In genomic region chr16:82704369-82704768, GRCh38 we compare ENCODE assay signal across 17 cellular contexts.
DNase-seq lines count a peak whose midpoint lies in the region; ATAC-seq and TF ChIP-seq lines count a peak whose summit lies in the region.
"Had no signal": no experiment of that assay in that cellular context is flagged by ENCODE, and none has a peak within 500 bp of the region (broad histone marks: within the 10 kb centered on the region; RNA-seq: fewer than 3 reads in every experiment).

No MANE protein-coding gene starts in this region.

- H3K9me2 ChIP-seq in GM23338 (ENCODE audit: insufficient read depth): no peaks in the 10 kb centered on the region

- H3K27me3 ChIP-seq in BLaER1 treated with 17β-estradiol and CSF1 and Interleukin-3, amounts not matched to agents 10 nM and 100 nM: peaks cover 0 to 7% (median 0%) of the 10 kb centered on the region in 11 experiments; a peak in 2 of 22 replicates
- no peaks in the 10 kb centered on the region for H3K27me3 ChIP-seq in GM23338 (ENCODE audit: insufficient read depth)

- no peak overlapping the region for H3K27ac ChIP-seq in BLaER1 treated with 17β-estradiol and CSF1 and Interleukin-3, amounts not matched to agents 10 nM and 100 nM
- H3K27ac ChIP-seq in GM23338 (ENCODE audit: low read depth): no peak overlapping the region

- no peak for TF ChIP-seq CTCF in GM23338 (conservative IDR thresholded peaks at IDR 0.05; ENCODE audit: low read depth in 2 of 2)

- no peak overlapping the region for H3K4me3 Mint-ChIP-seq in GM23338
- H3K4me3 Mint-ChIP-seq: B cell; CD14-positive monocyte; CD8-positive, alpha-beta memory T cell; IgD-negative memory B cell had no signal

- H2AFZ ChIP-seq in GM23338: no peak overlapping the region

- no peak overlapping the region for H3K4me3 ChIP-seq in BLaER1 treated with 17β-estradiol and CSF1 and Interleukin-3, amounts not matched to agents 10 nM and 100 nM
- H3K4me3 ChIP-seq in GM23338: no peak overlapping the region

- H4K20me1 ChIP-seq in BLaER1 treated with 17β-estradiol and CSF1 and Interleukin-3, amounts not matched to agents 10 nM and 100 nM: no peaks in the 10 kb centered on the region
- H4K20me1 ChIP-seq in GM23338 (replicated peaks; ENCODE audit: insufficient read depth): no peaks in the 10 kb centered on the region

- peak overlapping the region in 8 of 11 experiments; percentile 58 to 83 (median 73); a peak in 17 of 22 replicates for H3K4me2 ChIP-seq in BLaER1 treated with 17β-estradiol and CSF1 and Interleukin-3, amounts not matched to agents 10 nM and 100 nM
- no peak overlapping the region for H3K4me2 ChIP-seq in GM23338

- peaks cover 45% of the 10 kb centered on the region for H3K4me1 Mint-ChIP-seq in GM23338
- H3K4me1 Mint-ChIP-seq: B cell, CD14-positive monocyte had no signal

- peaks cover 8% of the 10 kb centered on the region for H3K27me3 Mint-ChIP-seq in GM23338 (ENCODE audit: insufficient read depth, low read depth, poor library complexity)

- peaks cover 27 to 50% (median 44%) of the 10 kb centered on the region in 10 experiments for H3K4me1 ChIP-seq in BLaER1 treated with 17β-estradiol and CSF1 and Interleukin-3, amounts not matched to agents 10 nM and 100 nM
- peaks cover 32% of the 10 kb centered on the region for H3K4me1 ChIP-seq in GM23338 (ENCODE audit: insufficient read depth)
- H3K4me1 ChIP-seq: Caco-2 had no signal

- no peaks in the 10 kb centered on the region for H3K36me3 Mint-ChIP-seq in GM23338 (ENCODE audit: low read depth)
- H3K36me3 Mint-ChIP-seq: CD14-positive monocyte; CD8-positive, alpha-beta memory T cell; IgD-negative memory B cell had no signal

- H3K79me2 ChIP-seq in GM23338 (replicated peaks; ENCODE audit: insufficient read depth): no peaks in the 10 kb centered on the region

- H3K27ac Mint-ChIP-seq in GM23338: no peak overlapping the region
- H3K27ac Mint-ChIP-seq: B cell, CD14-positive monocyte, IgD-negative memory B cell had no signal

- DNase-seq in GM23338 (ENCODE audit: low spot score) (no peak), left kidney (ENCODE audit: low read depth, low spot score) (peak; percentile 15), retina (no peak)
- no peak for DNase-seq in stimulated activated naive CD4-positive, alpha-beta T cell treated with Interleukin-2 at 50 U/mL for 16 hours (lab: John Stamatoyannopoulos, UW)
- DNase-seq in activated naive CD4-positive, alpha-beta T cell treated with anti-CD3 and anti-CD28 coated beads, Interleukin-2, amount 50 U/mL, for 16 hours: no peak
- DNase-seq: Caco-2; CD8-positive, alpha-beta memory T cell; DND-41; GDM1; HCEC 1CT; KG1 had no signal

- no peaks in the 10 kb centered on the region for H3F3A ChIP-seq in GM23338 (replicated peaks; ENCODE audit: low read depth)

- H3K9ac ChIP-seq in BLaER1 treated with 17β-estradiol and CSF1 and Interleukin-3, amounts not matched to agents 10 nM and 100 nM: no peak overlapping the region

- H3K36me3 ChIP-seq in BLaER1 treated with 17β-estradiol and CSF1 and Interleukin-3, amounts not matched to agents 10 nM and 100 nM: no peaks in the 10 kb centered on the region
- no peaks in the 10 kb centered on the region for H3K36me3 ChIP-seq in GM23338 (ENCODE audit: insufficient read depth)

- ATAC-seq in GM23338 (no peak), HG03571 (IDR thresholded peaks at IDR 0.05; ENCODE audit: unreplicated experiment) (no peak)

- no peaks in the 10 kb centered on the region for H3K9me3 ChIP-seq in BLaER1 treated with 17β-estradiol and CSF1 and Interleukin-3, amounts not matched to agents 10 nM and 100 nM (replicated peaks in 1 of 11)
- H3K9me3 ChIP-seq: Caco-2 had no signal

- no peaks in the 10 kb centered on the region for H3K9me3 Mint-ChIP-seq in GM23338
- H3K9me3 Mint-ChIP-seq: IgD-negative memory B cell had no signal

TF ChIP-seq in GM23338, 12 proteins besides CTCF, POLR2A, EP300 and RAD21 (continues in another document):
- TF ChIP-seq REST (IDR thresholded peaks at IDR 0.05; ENCODE audit: unreplicated experiment): peak; percentile 60
- no peak for TF ChIP-seq ZNF114 (CRISPR knock-in tag; IDR thresholded peaks at IDR 0.05)
- TF ChIP-seq POLR2AphosphoS5 (IDR thresholded peaks at IDR 0.05; ENCODE audit: low read depth): no peak
- TF ChIP-seq EZH2 (IDR thresholded peaks at IDR 0.05; ENCODE audit: low read depth, unreplicated experiment): no peak
- TF ChIP-seq ZNF331 (CRISPR knock-in tag; IDR thresholded peaks at IDR 0.05; ENCODE audit: low read depth): no peak
- no peak for TF ChIP-seq NANOG (IDR thresholded peaks at IDR 0.05; ENCODE audit: borderline replicate concordance)

TF ChIP-seq in PFSK-1, 5 proteins besides CTCF, POLR2A, EP300 and RAD21:
- TF ChIP-seq REST (IDR thresholded peaks at IDR 0.05; ENCODE audit: insufficient read depth in 1 of 2, low read depth in 2 of 2, low read length in 2 of 2) (peak; percentile 62 to 85), TAF1 (IDR thresholded peaks at IDR 0.05; ENCODE audit: borderline replicate concordance, insufficient read depth, low read length) (no peak)
